1 cellular context compared by ENCODE assay signal in genomic region chr12:48197967-48198618, GRCh38.
TF ChIP-seq lines count a peak whose summit lies in the region.

No MANE protein-coding gene starts in this region.

TF ChIP-seq in K562, 482 proteins besides CTCF, POLR2A, EP300 and RAD21 (continued from another document and continues in another):
- no peak for TF ChIP-seq CEBPZ (IDR thresholded peaks at IDR 0.05; ENCODE audit: borderline replicate concordance, low read depth, low read length)
- peak; percentile 96 for TF ChIP-seq POLR2AphosphoS5 (IDR thresholded peaks at IDR 0.05; ENCODE audit: control insufficient read depth, insufficient read depth, low read depth, low read length)
- TF ChIP-seq MLX (CRISPR knock-in tag; conservative IDR thresholded peaks at IDR 0.05), result no peak
- no peak for TF ChIP-seq NCOA6 (IDR thresholded peaks at IDR 0.05)
- peak; percentile 74 for TF ChIP-seq NFYB (IDR thresholded peaks at IDR 0.05; ENCODE audit: extremely low read depth, insufficient read length)
- TF ChIP-seq MIER1 (IDR thresholded peaks at IDR 0.05; ENCODE audit: low read depth), result no peak
- TF ChIP-seq MAFF (IDR thresholded peaks at IDR 0.05; ENCODE audit: low read length), result no peak
- TF ChIP-seq NR0B1 (IDR thresholded peaks at IDR 0.05; ENCODE audit: partially characterized antibody), result no peak
- TF ChIP-seq ZC3H4 (CRISPR knock-in tag; IDR thresholded peaks at IDR 0.05; ENCODE audit: borderline replicate concordance), result 0 out of 2 replicates have a peak, but pooled peaks have one; percentile 86
- no peak for TF ChIP-seq RERE (CRISPR knock-in tag; IDR thresholded peaks at IDR 0.05; ENCODE audit: borderline replicate concordance)
- TF ChIP-seq PTRF (tag; IDR thresholded peaks at IDR 0.05), result no peak
- TF ChIP-seq ELK1 (CRISPR knock-in tag; IDR thresholded peaks at IDR 0.05), result no peak
- TF ChIP-seq FIP1L1 (IDR thresholded peaks at IDR 0.05; ENCODE audit: low read depth, low read length, poor library complexity, severe bottlenecking), result no peak
- no peak for TF ChIP-seq NR2F6 (CRISPR knock-in tag; IDR thresholded peaks at IDR 0.05)
- TF ChIP-seq HDAC1 (IDR thresholded peaks at IDR 0.05), result 0 out of 4 replicates have a peak, but pooled peaks of 1 of the 2 experiments have one; percentile 5
- no peak for TF ChIP-seq ZNF551 (CRISPR knock-in tag; IDR thresholded peaks at IDR 0.05)
- no peak for TF ChIP-seq CREBBP (IDR thresholded peaks at IDR 0.05; ENCODE audit: low read depth, low read length)
- no peak for TF ChIP-seq HNRNPL (IDR thresholded peaks at IDR 0.05; ENCODE audit: low read depth, low read length)
- 0 out of 4 replicates have a peak, but pooled peaks have one; percentile 6 to 32 for TF ChIP-seq MLLT1 (IDR thresholded peaks at IDR 0.05)
- TF ChIP-seq HNRNPUL1 (IDR thresholded peaks at IDR 0.05; ENCODE audit: low read length), result no peak
- TF ChIP-seq RBM34 (IDR thresholded peaks at IDR 0.05; ENCODE audit: borderline replicate concordance, insufficient read depth, low read length), result no peak
- TF ChIP-seq STAT5A (IDR thresholded peaks at IDR 0.05; ENCODE audit: borderline replicate concordance, low read length), result no peak
- no peak for TF ChIP-seq IFI16 (CRISPR knock-in tag; IDR thresholded peaks at IDR 0.05)
- 0 out of 2 replicates have a peak, but pooled peaks have one; percentile 44 for TF ChIP-seq ZNF224 (CRISPR knock-in tag; IDR thresholded peaks at IDR 0.05)
- TF ChIP-seq CBX2 (IDR thresholded peaks at IDR 0.05; ENCODE audit: insufficient read depth, low read length, poor library complexity, severe bottlenecking), result no peak
- no peak for TF ChIP-seq GATAD2A (IDR thresholded peaks at IDR 0.05)
- TF ChIP-seq POU5F1 (IDR thresholded peaks at IDR 0.05; ENCODE audit: borderline replicate concordance, low read depth, low read length, partially characterized antibody), result no peak
- TF ChIP-seq TAF15 (IDR thresholded peaks at IDR 0.05; ENCODE audit: low read depth, low read length), result no peak
- TF ChIP-seq ZNF561 (CRISPR knock-in tag; conservative IDR thresholded peaks at IDR 0.05), result no peak
- no peak for TF ChIP-seq ZBTB5 (IDR thresholded peaks at IDR 0.05)
- 0 out of 2 replicates have a peak, but pooled peaks have one; percentile 5 for TF ChIP-seq ZNF253 (CRISPR knock-in tag; conservative IDR thresholded peaks at IDR 0.05)
- TF ChIP-seq ZNF778 (CRISPR knock-in tag; IDR thresholded peaks at IDR 0.05), result no peak
- TF ChIP-seq KLF16 (IDR thresholded peaks at IDR 0.05), result no peak
- TF ChIP-seq SRSF7 (optimal IDR thresholded peaks at IDR 0.05; ENCODE audit: low read depth, low read length), result no peak
- no peak for TF ChIP-seq MCM2 (IDR thresholded peaks at IDR 0.05; ENCODE audit: low read depth)
- TF ChIP-seq KDM1A (IDR thresholded peaks at IDR 0.05), result no peak; a peak in 1 of 4 replicates
- peak; percentile 45; the same call in 1 of the 2 replicates for TF ChIP-seq LCOR (CRISPR knock-in tag; IDR thresholded peaks at IDR 0.05)
- no peak for TF ChIP-seq TFAM (CRISPR knock-in tag; conservative IDR thresholded peaks at IDR 0.05)
- no peak for TF ChIP-seq HDAC8 (tag; IDR thresholded peaks at IDR 0.05)
- no peak for TF ChIP-seq TRIM25 (IDR thresholded peaks at IDR 0.05; ENCODE audit: borderline replicate concordance)
- no peak for TF ChIP-seq E2F4 (CRISPR knock-in tag; IDR thresholded peaks at IDR 0.05; ENCODE audit: low read depth)
- TF ChIP-seq E2F3 (CRISPR knock-in tag; IDR thresholded peaks at IDR 0.05), result no peak
- TF ChIP-seq TCF3 (CRISPR knock-in tag; IDR thresholded peaks at IDR 0.05), result no peak; the same call in 1 of the 2 replicates
- no peak for TF ChIP-seq ARNT (IDR thresholded peaks at IDR 0.05)
- TF ChIP-seq YY1 (IDR thresholded peaks at IDR 0.05; ENCODE audit: borderline replicate concordance in 1 of 3, control insufficient read depth in 1 of 3, extremely low read depth in 1 of 3, insufficient read depth in 3 of 3, insufficient read length in 1 of 3, insufficient replicate concordance in 2 of 3, low read depth in 1 of 3, low read length in 2 of 3), result peak; percentile 61 to 94 (median 85)
- no peak for TF ChIP-seq FOXJ2 (tag; IDR thresholded peaks at IDR 0.05)
